Comparison of ENCODE assay signal across 9 cellular contexts in the genomic region with DNA sequence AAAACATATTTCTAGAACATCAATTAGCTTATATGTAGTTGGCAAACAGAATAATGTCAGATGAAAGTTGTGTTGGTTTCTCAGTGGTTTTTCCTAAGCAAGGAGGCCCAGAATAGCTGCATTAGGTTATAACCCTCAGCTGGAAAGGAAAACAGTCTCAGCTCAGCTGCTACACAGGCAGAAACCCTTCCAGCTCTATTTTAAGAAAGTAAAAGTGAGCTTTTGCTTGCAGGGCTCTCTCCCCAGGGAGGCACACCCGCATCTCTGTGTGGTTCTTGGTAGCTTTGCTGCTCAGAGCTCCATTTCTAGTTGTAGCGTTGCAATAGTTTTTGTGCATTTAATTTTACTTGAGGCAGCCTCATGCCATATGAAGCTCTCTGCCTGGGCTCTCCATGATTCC. TPM values are rescaled to one million over a fixed set of nuclear protein-coding genes. Genes with fewer than 3 reads are reported as not detected.
A peak's percentile ranks its signal among the peaks of the same experiment; 100 is the strongest.
DNase-seq lines count a peak whose midpoint lies in the region; ATAC-seq and TF ChIP-seq lines count a peak whose summit lies in the region.
"Had no signal": no experiment of that assay in that cellular context is flagged by ENCODE, and none has a peak within 500 bp of the region (broad histone marks: within the 10 kb centered on the region; RNA-seq: fewer than 3 reads in every experiment).

No MANE protein-coding gene starts in this region.

- no peaks in the 10 kb centered on the region for H3K9me3 ChIP-seq in mucosa of descending colon

- H3K27me3 Mint-ChIP-seq in activated CD4-positive, alpha-beta T cell treated with anti-CD3 and anti-CD28 coated beads, Interleukin-2, amount 10 ng/mL, durations not matched to agents 24 days and 14 days, result no peaks in the 10 kb centered on the region
- H3K27me3 Mint-ChIP-seq: dendritic cell treated with granulocyte-macrophage colony-stimulating factor and Interleukin-4, amounts not matched to agents 40 ng/mL and 50 ng/mL, for 4 days had no signal

- peaks cover 56% of the 10 kb centered on the region for H3K36me3 Mint-ChIP-seq in activated CD4-positive, alpha-beta T cell treated with anti-CD3 and anti-CD28 coated beads, Interleukin-2, amount 10 ng/mL, durations not matched to agents 24 days and 14 days (ENCODE audit: low read depth)

- no peaks in the 10 kb centered on the region for H3K4me1 ChIP-seq in mucosa of descending colon (ENCODE audit: low read depth)

- no peak for TF ChIP-seq POLR2A in NB4 (IDR thresholded peaks at IDR 0.05; ENCODE audit: extremely low read depth, insufficient read length)

- H3K9me3 Mint-ChIP-seq in activated CD4-positive, alpha-beta T cell treated with anti-CD3 and anti-CD28 coated beads, Interleukin-2, amount 10 ng/mL, durations not matched to agents 24 days and 14 days, result no peaks in the 10 kb centered on the region
- H3K9me3 Mint-ChIP-seq: dendritic cell treated with granulocyte-macrophage colony-stimulating factor and Interleukin-4, amounts not matched to agents 40 ng/mL and 50 ng/mL, for 4 days had no signal

- peak; percentile 64 for DNase-seq in GM12865 (ENCODE audit: low read depth)
- DNase-seq in NB4 (ENCODE audit: low read depth), result peak; percentile 18
- DNase-seq in mucosa of descending colon, result no peak
- DNase-seq in SIG-M5 treated with dmso at 0.1 percent for 504 hours (lab: John Stamatoyannopoulos, UW; ENCODE audit: unreplicated experiment), result no peak
- no peak for DNase-seq in activated CD4-positive, alpha-beta T cell treated with anti-CD3 and anti-CD28 coated beads, Interleukin-2, amount 10 ng/mL, durations not matched to agents 24 days and 14 days
- DNase-seq in NCI-H345 (lab: John Stamatoyannopoulos, UW), result no peak
- no peak for DNase-seq in NCI-H1048 (lab: John Stamatoyannopoulos, UW)

- ATAC-seq in GM21737 (IDR thresholded peaks at IDR 0.05; ENCODE audit: unreplicated experiment), result peak; percentile 84
- peak; percentile 40 for ATAC-seq in mucosa of descending colon

- H3K4me3 ChIP-seq in GM12865 (ENCODE audit: low read depth, low read length) (no peak overlapping the region), NB4 (ENCODE audit: low read depth, low read length) (no peak overlapping the region), mucosa of descending colon (no peak overlapping the region)

- intact Hi-C loops in mucosa of descending colon (cut with DNase I, micrococcal nuclease), result no loop called here
- intact Hi-C loops in activated CD4-positive, alpha-beta T cell treated with anti-CD3 and anti-CD28 coated beads, Interleukin-2, amount 10 ng/mL, durations not matched to agents 24 days and 14 days (cut with micrococcal nuclease), result no loop called here

- no peak for TF ChIP-seq CTCF in GM12865 (IDR thresholded peaks at IDR 0.05; ENCODE audit: insufficient read depth, low read depth, low read length, missing control alignments)
- no peak for TF ChIP-seq CTCF in NB4 (IDR thresholded peaks at IDR 0.05; ENCODE audit: low read depth, low read length)
- TF ChIP-seq CTCF in mucosa of descending colon (IDR thresholded peaks at IDR 0.05), result no peak

- H3K4me3 Mint-ChIP-seq in activated CD4-positive, alpha-beta T cell treated with anti-CD3 and anti-CD28 coated beads, Interleukin-2, amount 10 ng/mL, durations not matched to agents 24 days and 14 days, result no peak overlapping the region
- H3K4me3 Mint-ChIP-seq: dendritic cell treated with granulocyte-macrophage colony-stimulating factor and Interleukin-4, amounts not matched to agents 40 ng/mL and 50 ng/mL, for 4 days had no signal

- H3K27ac Mint-ChIP-seq in activated CD4-positive, alpha-beta T cell treated with anti-CD3 and anti-CD28 coated beads, Interleukin-2, amount 10 ng/mL, durations not matched to agents 24 days and 14 days, result no peak overlapping the region
- H3K27ac Mint-ChIP-seq: dendritic cell treated with granulocyte-macrophage colony-stimulating factor and Interleukin-4, amounts not matched to agents 40 ng/mL and 50 ng/mL, for 4 days had no signal

- H3K36me3 ChIP-seq in mucosa of descending colon (ENCODE audit: low read depth), result peaks cover 6% of the 10 kb centered on the region

- peaks cover 7% of the 10 kb centered on the region for H3K4me1 Mint-ChIP-seq in activated CD4-positive, alpha-beta T cell treated with anti-CD3 and anti-CD28 coated beads, Interleukin-2, amount 10 ng/mL, durations not matched to agents 24 days and 14 days

RNA-seq across cellular contexts. Expression of a gene that starts 54.6 kb away (rescaled TPM):
- 10 to 100 TPM; 20.5 to 29.6 (median 25.2) TPM for total RNA-seq in mucosa of descending colon
- 27.3 and 29.4 TPM in 2 replicates for total RNA-seq in activated CD4-positive, alpha-beta T cell treated with anti-CD3 and anti-CD28 coated beads, Interleukin-2, amount 10 ng/mL, durations not matched to agents 24 days and 14 days

Comparison
In these comparisons a context has a peak if more than half of its experiments do, and no peak if none do; other contexts are left out.
1. DNase-seq: peak in GM12865 (single experiment) and NB4 (single experiment); none in mucosa of descending colon (0 of 3), SIG-M5 treated with dmso at 0.1 percent for 504 hours (single experiment), activated CD4-positive, alpha-beta T cell treated with anti-CD3 and anti-CD28 coated beads, Interleukin-2, amount 10 ng/mL, durations not matched to agents 24 days and 14 days (single experiment), NCI-H345 (single experiment) and NCI-H1048 (single experiment).